ENCODE assay signal across 14 cellular contexts in genomic region chr6:139409026-139409425, GRCh38. TPM values are rescaled to one million over a fixed set of nuclear protein-coding genes. Genes with fewer than 3 reads are reported as not detected.
DNase-seq lines count a peak whose midpoint lies in the region; ATAC-seq and TF ChIP-seq lines count a peak whose summit lies in the region.
"Had no signal": no experiment of that assay in that cellular context is flagged by ENCODE, and none has a peak within 500 bp of the region (broad histone marks: within the 10 kb centered on the region; RNA-seq: fewer than 3 reads in every experiment).

No MANE protein-coding gene starts in this region.

- H3K4me1 ChIP-seq in SJSA1 (replicated peaks), result peaks cover 21% of the 10 kb centered on the region

- H3K9me3 ChIP-seq in SJSA1 (replicated peaks), result no peaks in the 10 kb centered on the region

- peaks cover 2% of the 10 kb centered on the region for H3K9me3 Mint-ChIP-seq in glutamatergic neuron (ENCODE audit: unreplicated experiment)
- H3K9me3 Mint-ChIP-seq: dendritic cell treated with granulocyte-macrophage colony-stimulating factor and Interleukin-4, amounts not matched to agents 40 ng/mL and 50 ng/mL, for 4 days; T-helper 1 cell treated with Interleukin-12 subunit alpha and Interleukin-12 subunit beta and Interleukin-4 antibody, amounts not matched to agents 30 μg/mL and 1 μg/mL, for 36 hours had no signal

- H3K36me3 ChIP-seq in SJSA1, result no peaks in the 10 kb centered on the region

- TF ChIP-seq CTCF in retinal pigment epithelial cell (conservative IDR thresholded peaks at IDR 0.05; ENCODE audit: low read depth, low read length), result no peak
- no peak for TF ChIP-seq CTCF in glutamatergic neuron (IDR thresholded peaks at IDR 0.05; ENCODE audit: partially characterized antibody, unreplicated experiment)

- H3K27me3 Mint-ChIP-seq in glutamatergic neuron (ENCODE audit: unreplicated experiment), result no peaks in the 10 kb centered on the region
- H3K27me3 Mint-ChIP-seq: dendritic cell treated with granulocyte-macrophage colony-stimulating factor and Interleukin-4, amounts not matched to agents 40 ng/mL and 50 ng/mL, for 4 days had no signal

- H3K27ac Mint-ChIP-seq in glutamatergic neuron (ENCODE audit: unreplicated experiment), result no peak overlapping the region
- H3K27ac Mint-ChIP-seq: dendritic cell treated with granulocyte-macrophage colony-stimulating factor and Interleukin-4, amounts not matched to agents 40 ng/mL and 50 ng/mL, for 4 days; T-helper 1 cell treated with Interleukin-12 subunit alpha and Interleukin-12 subunit beta and Interleukin-4 antibody, amounts not matched to agents 30 μg/mL and 1 μg/mL, for 36 hours had no signal

- H3K27me3 ChIP-seq in SJSA1 (replicated peaks), result no peaks in the 10 kb centered on the region

- ATAC-seq in Right ventricle myocardium inferior (no peak), GM18870 (IDR thresholded peaks at IDR 0.05; ENCODE audit: unreplicated experiment) (no peak)
- ATAC-seq: Panc1 had no signal

- intact Hi-C loops in Right ventricle myocardium inferior (cut with DNase I), result no loop called here

- no peak overlapping the region for H3K4me3 Mint-ChIP-seq in glutamatergic neuron (ENCODE audit: unreplicated experiment)
- H3K4me3 Mint-ChIP-seq: dendritic cell treated with granulocyte-macrophage colony-stimulating factor and Interleukin-4, amounts not matched to agents 40 ng/mL and 50 ng/mL, for 4 days; T-helper 1 cell treated with Interleukin-12 subunit alpha and Interleukin-12 subunit beta and Interleukin-4 antibody, amounts not matched to agents 30 μg/mL and 1 μg/mL, for 36 hours had no signal

- no peaks in the 10 kb centered on the region for H3K4me1 Mint-ChIP-seq in glutamatergic neuron (ENCODE audit: low read depth, unreplicated experiment)

- no peaks in the 10 kb centered on the region for H3K36me3 Mint-ChIP-seq in glutamatergic neuron (ENCODE audit: unreplicated experiment)

- no peak overlapping the region for H3K4me3 ChIP-seq in SJSA1
- no peak overlapping the region for H3K4me3 ChIP-seq in retinal pigment epithelial cell (ENCODE audit: low read length)

- peak; percentile 62 for DNase-seq in Daoy (ENCODE audit: low read depth)
- DNase-seq in SJSA1 (ENCODE audit: low read depth in 1 of 2, low spot score in 2 of 2), result peak in 1 of 2 experiments; percentile 51
- DNase-seq in fibroblast of the conjunctiva (ENCODE audit: low read depth), result peak; percentile 52
- DNase-seq in retinal pigment epithelial cell (ENCODE audit: low read depth), result peak; percentile 63
- no peak for DNase-seq in glutamatergic neuron
- no peak for DNase-seq in Right ventricle myocardium inferior (ENCODE audit: missing footprints)
- DNase-seq in effector CD8-positive, alpha-beta T cell (lab: John Stamatoyannopoulos, UW), result no peak
- DNase-seq: NCI-H1417 treated with DMSO at 0.1 percent for 48 hours; NCI-H524 treated with DMSO at 0.1 percent for 48 hours; stimulated activated CD4-positive, alpha-beta T cell treated with anti-CD3 and anti-CD28 coated beads, Interleukin-2, amount 100 ng/mL, for 48 hours had no signal

- peak overlapping the region; percentile 19 for H3K27ac ChIP-seq in SJSA1

RNA-seq across cellular contexts. Expression of gene CITED2, which starts 34.6 kb away (rescaled TPM):
- 19.3 and 19.5 TPM in 2 replicates for total RNA-seq in Daoy (2014; rRNA removed; shearing (Covaris generic))
- 25.7 and 74.4 TPM in 2 replicates for total RNA-seq in SJSA1 (2014; rRNA removed; shearing (Covaris generic))
- 66.5 TPM for total RNA-seq in glutamatergic neuron (ENCODE audit: unreplicated experiment)
- total RNA-seq in Right ventricle myocardium inferior, result 143 TPM

Comparison
In these comparisons a context has a peak if more than half of its experiments do, and no peak if none do; other contexts are left out.
1. DNase-seq: peak in Daoy (single experiment), fibroblast of the conjunctiva (single experiment) and retinal pigment epithelial cell (single experiment); none in glutamatergic neuron (single experiment), Right ventricle myocardium inferior (single experiment) and effector CD8-positive, alpha-beta T cell (single experiment).